18 cellular contexts compared by ENCODE assay signal in the genomic region with DNA sequence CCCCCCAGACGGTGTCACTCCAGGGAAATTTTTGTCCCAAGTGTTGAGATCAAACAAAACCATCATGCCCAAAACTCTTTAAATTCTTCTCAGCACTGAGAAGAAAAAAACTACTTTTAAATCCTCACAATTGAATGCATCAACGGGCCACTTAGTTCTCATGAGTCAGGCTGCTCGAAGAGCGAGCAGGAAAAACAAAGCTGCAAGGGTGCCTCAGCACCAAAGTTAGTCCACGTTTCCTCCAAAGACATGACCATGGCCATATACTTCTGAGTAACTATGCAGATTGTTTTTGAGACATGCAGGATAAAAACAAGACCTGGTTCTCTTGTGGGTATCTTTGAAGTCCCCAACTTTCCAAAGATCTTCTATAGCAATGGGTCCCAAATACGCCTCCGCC. TPM values are rescaled to one million over a fixed set of nuclear protein-coding genes. Genes with fewer than 3 reads are reported as not detected.
DNase-seq lines count a peak whose midpoint lies in the region; ATAC-seq and TF ChIP-seq lines count a peak whose summit lies in the region.
"Had no signal": no experiment of that assay in that cellular context is flagged by ENCODE, and none has a peak within 500 bp of the region (broad histone marks: within the 10 kb centered on the region; RNA-seq: fewer than 3 reads in every experiment).

No MANE protein-coding gene starts in this region.

- TF ChIP-seq EP300 in esophagus muscularis mucosa (IDR thresholded peaks at IDR 0.05) = no peak

- H3K9me3 ChIP-seq in right atrium auricular region = no peaks in the 10 kb centered on the region
- no peaks in the 10 kb centered on the region for H3K9me3 ChIP-seq in esophagus muscularis mucosa
- H3K9me3 ChIP-seq in psoas muscle = no peaks in the 10 kb centered on the region

- H3K4me1 ChIP-seq in right atrium auricular region (peaks cover 0 to 34% of the 10 kb centered on the region in 2 donors), esophagus muscularis mucosa (peaks cover 17 to 91% (median 84%) of the 10 kb centered on the region in 4 donors), psoas muscle (peaks cover 62% of the 10 kb centered on the region)

- intact Hi-C loops in left cardiac atrium (cut with DNase I) = no loop called here
- intact Hi-C loops in esophagus muscularis mucosa (cut with DNase I) = no loop called here
- intact Hi-C loops in psoas muscle (cut with DNase I) = no loop called here

- DNase-seq in right atrium auricular region (ENCODE audit: low spot score) (no peak), left cardiac atrium (no peak), esophagus muscularis mucosa (ENCODE audit: extremely low spot score) (no peak), psoas muscle (no peak), NOMO-1 treated with DMSO at 0.1 percent for 48 hours (lab: John Stamatoyannopoulos, UW; ENCODE audit: unreplicated experiment) (no peak), amniotic stem cell (lab: John Stamatoyannopoulos, UW) (no peak), H7 (no peak)
- DNase-seq in activated CD4-positive, CD25-positive, alpha-beta regulatory T cell (lab: John Stamatoyannopoulos, UW) = no peak
- DNase-seq: 8988T, DND-41, KBM-7, MV-4-11, NCI-H1417, NCI-H187, NCI-H2107, NCI-H510A treated with DMSO at 0.1 percent for 48 hours, NCI-H82 had no signal

- no peaks in the 10 kb centered on the region for H3K36me3 ChIP-seq in right atrium auricular region
- no peaks in the 10 kb centered on the region for H3K36me3 ChIP-seq in esophagus muscularis mucosa
- no peaks in the 10 kb centered on the region for H3K36me3 ChIP-seq in psoas muscle (ENCODE audit: insufficient read depth in 1 of 2, low read depth in 1 of 2)
- no peaks in the 10 kb centered on the region for H3K36me3 ChIP-seq in H7 (replicated peaks; ENCODE audit: control insufficient read depth, insufficient read depth, low read length)

- TF ChIP-seq CTCF in right atrium auricular region (IDR thresholded peaks at IDR 0.05) (no peak), esophagus muscularis mucosa (IDR thresholded peaks at IDR 0.05) (no peak), psoas muscle (IDR thresholded peaks at IDR 0.05) (no peak)

- TF ChIP-seq POLR2A in esophagus muscularis mucosa (IDR thresholded peaks at IDR 0.05; ENCODE audit: low read depth) = no peak

- H3K4me3 ChIP-seq in right atrium auricular region (no peak overlapping the region), esophagus muscularis mucosa (no peak overlapping the region), psoas muscle (no peak overlapping the region), H7 (ENCODE audit: insufficient read depth, low read depth, low read length) (no peak overlapping the region)

- WGBS in esophagus muscularis mucosa = 76% methylated on average over 7 of the region's 7 CpGs
- WGBS in psoas muscle, 3 donors = 79 to 90% (median 79%) methylated on average over 7 of the region's 7 CpGs

- H3K27me3 ChIP-seq in right atrium auricular region = no peaks in the 10 kb centered on the region
- no peaks in the 10 kb centered on the region for H3K27me3 ChIP-seq in esophagus muscularis mucosa
- no peaks in the 10 kb centered on the region for H3K27me3 ChIP-seq in psoas muscle (ENCODE audit: insufficient read depth in 3 of 3, low read length in 2 of 3)
- peaks cover 21% of the 10 kb centered on the region; the same call in 1 of the 2 replicates for H3K27me3 ChIP-seq in H7 (ENCODE audit: control insufficient read depth, insufficient read depth, low read length)

- ATAC-seq in left cardiac atrium = no peak
- no peak for ATAC-seq in psoas muscle
- ATAC-seq: HepG2 had no signal

- H3K27ac ChIP-seq in right atrium auricular region (peak overlapping the region; percentile 71 to 93), esophagus muscularis mucosa (replicated peaks in 1 of 4) (peak overlapping the region; percentile 92 to 95 (median 92)), psoas muscle (peak overlapping the region; percentile 94)

RNA-seq across cellular contexts. Expression of gene MN1, which starts 12.7 kb away (rescaled TPM):
- 10 to 100 TPM; 13.0 to 14.3 TPM for total RNA-seq in right atrium auricular region
- total RNA-seq in left cardiac atrium = 10 to 100 TPM; 12.8 to 13.1 TPM
- 10 to 100 TPM; 16.2 to 47.3 (median 29.0) TPM for total RNA-seq in esophagus muscularis mucosa
- total RNA-seq in psoas muscle = 10 to 100 TPM in 3 of 4 donors, 1 to 10 TPM in 1; 7.3 to 39.3 (median 21.3) TPM
- polyA plus RNA-seq in psoas muscle = 10 to 100 TPM in 2 of 3 donors, 1 to 10 TPM in 1; 4.3 to 17.6 (median 14.8) TPM
- 22.1 and 26.4 TPM in 2 replicates for total RNA-seq in H7 (2014; rRNA removed; shearing (Covaris generic))
- total RNA-seq: HepG2 had no signal
